Comparison of ENCODE assay signal across 16 cellular contexts in the genomic region with DNA sequence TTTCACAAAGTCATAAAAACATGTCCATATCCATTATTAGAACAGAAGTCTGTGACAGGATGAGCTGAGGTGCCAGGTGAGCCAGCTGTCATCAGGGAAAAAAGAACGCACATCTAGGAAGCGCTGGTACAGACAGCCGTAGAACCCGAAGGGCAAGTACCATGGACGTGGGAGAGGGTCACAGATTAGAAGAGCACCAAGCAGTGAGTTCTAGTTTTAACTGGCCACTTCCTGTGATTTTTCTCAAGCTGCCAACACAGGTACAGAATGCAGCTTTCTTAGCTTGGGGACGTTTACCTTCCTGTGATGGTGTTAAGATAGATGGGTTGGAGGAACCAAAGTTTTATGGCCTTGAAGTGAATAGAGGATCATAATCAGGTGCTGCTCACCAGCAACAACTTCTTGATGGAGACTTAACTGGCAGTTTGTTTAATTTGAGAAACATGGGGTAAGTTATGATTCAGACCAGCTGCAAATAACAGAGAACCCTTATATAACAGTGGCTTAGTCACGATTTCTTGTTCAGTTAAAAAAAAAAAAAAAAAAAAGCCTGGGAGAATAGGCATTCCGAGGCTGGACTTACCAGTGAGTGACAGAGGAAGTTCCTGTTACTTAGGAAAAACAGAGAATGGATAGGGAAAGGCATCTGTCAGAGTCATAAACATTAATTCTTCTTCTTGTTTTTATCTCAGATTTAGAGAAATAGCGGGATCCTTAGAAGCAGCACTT. TPM values are rescaled to one million over a fixed set of nuclear protein-coding genes. Genes with fewer than 3 reads are reported as not detected.
DNase-seq lines count a peak whose midpoint lies in the region; TF ChIP-seq lines count a peak whose summit lies in the region.
"Had no signal": no experiment of that assay in that cellular context is flagged by ENCODE, and none has a peak within 500 bp of the region (broad histone marks: within the 10 kb centered on the region; RNA-seq: fewer than 3 reads in every experiment).

No MANE protein-coding gene starts in this region.

- no peak overlapping the region for H3K4me3 ChIP-seq in BJ (ENCODE audit: low read depth, low read length)
- H3K4me3 ChIP-seq: left lung, pancreas had no signal

- H3K27me3 Mint-ChIP-seq in CD14-positive monocyte (ENCODE audit: low read depth in 3 of 3), result no peaks in the 10 kb centered on the region

- H3K4me3 Mint-ChIP-seq in CD14-positive monocyte, result no peak overlapping the region

- H3K36me3 Mint-ChIP-seq in CD14-positive monocyte, result peaks cover 86 to 97% of the 10 kb centered on the region in 2 donors

- CTCF ChIA-PET in BJ (lab: Yijun Ruan, JAX), result interaction anchor here (1.4 to 1.6 kb wide), 4 partner anchors 39 to 90 kb away, joined by 3 to 11 read pairs (median 4); no protein-coding TSS in a partner anchor

- H3K27ac ChIP-seq in cingulate gyrus (ENCODE audit: low read depth, low read length), result peak overlapping the region; percentile 63
- H3K27ac ChIP-seq: left lung had no signal

- peaks cover 2% of the 10 kb centered on the region for H3K4me1 Mint-ChIP-seq in CD14-positive monocyte

- no peak for TF ChIP-seq CTCF in BJ (IDR thresholded peaks at IDR 0.05; ENCODE audit: insufficient read depth, low read depth, low read length)
- no peak for TF ChIP-seq CTCF in CD14-positive monocyte (IDR thresholded peaks at IDR 0.05)

- no peaks in the 10 kb centered on the region for H3K27me3 ChIP-seq in BJ (ENCODE audit: control insufficient read depth, insufficient read depth, low read length)
- H3K27me3 ChIP-seq: left lung, pancreas had no signal

- peaks cover 10% of the 10 kb centered on the region for H3K36me3 ChIP-seq in BJ (ENCODE audit: control insufficient read depth, insufficient read depth, low read length)

- H3K27ac Mint-ChIP-seq in CD14-positive monocyte, result peak overlapping the region in 1 of 7 donors; percentile 29

- no peaks in the 10 kb centered on the region for H3K9me3 Mint-ChIP-seq in CD14-positive monocyte
- H3K9me3 Mint-ChIP-seq: activated naive CD4-positive, alpha-beta T cell treated with anti-CD3 and anti-CD28 coated beads, Interleukin-2, amount 50 U/mL, for 72 hours had no signal

- intact Hi-C loops in CD14-positive monocyte (cut with micrococcal nuclease), result no loop called here

- POLR2A ChIA-PET in BJ (lab: Charles Lee), result interaction anchor here (0.6 kb wide), 1 partner anchor 760 kb away, joined by 4 read pairs; no protein-coding TSS in a partner anchor

- DNase-seq in BJ (ENCODE audit: low read depth) (peak; percentile 49), M059J (ENCODE audit: low read depth) (peak; percentile 80), myocyte (ENCODE audit: low read depth) (peak; percentile 43), CD14-positive monocyte (ENCODE audit: low spot score) (no peak), NCI-H187 treated with DMSO at 0.1 percent for 48 hours (lab: John Stamatoyannopoulos, UW) (no peak), OCI-M1 (lab: John Stamatoyannopoulos, UW) (no peak), germinal center (ENCODE audit: low spot score) (no peak)
- DNase-seq: activated CD4-positive, alpha-beta T cell treated with anti-CD3 and anti-CD28 coated beads, Interleukin-2, amount 50 U/mL, for 48 hours; erythroblast; left lung; NK-92 treated with Interleukin-12 subunit alpha and Interleukin-12 subunit beta, amount 100 ng/mL, for 24 hours; pancreas; stimulated activated CD4-positive, alpha-beta T cell treated with anti-CD3 and anti-CD28 coated beads, Interleukin-4, amount 100 ng/mL, for 1 hour; T-helper 1 cell had no signal

RNA-seq across cellular contexts. Expression of gene AGT, which starts 30.9 kb away (rescaled TPM):
- polyA plus RNA-seq in BJ (2011; rRNA removed), result 2.1 and 4.1 TPM in 2 replicates
- 0.57 and 1.2 TPM in 2 replicates for polyA minus RNA-seq in BJ (2011; rRNA and poly(A)+ RNA removed)
- total RNA-seq in M059J (2014; rRNA removed; shearing (Covaris generic)), result 0.42 TPM in 1 of 2 replicates, not detected in the other
- total RNA-seq in myocyte, result 31.7 and 36.5 TPM in 2 replicates
- polyA plus RNA-seq in myocyte (2012), result 19.9 TPM
- not detected for polyA plus RNA-seq in CD14-positive monocyte
- total RNA-seq: activated naive CD4-positive, alpha-beta T cell treated with anti-CD3 and anti-CD28 coated beads, Interleukin-2, amount 50 U/mL, for 72 hours had no signal

RNA-seq across cellular contexts. Expression of gene COG2, which starts 40.8 kb away (rescaled TPM):
- polyA plus RNA-seq in BJ (2011; rRNA removed) (12.0 and 16.3 TPM in 2 replicates), CD14-positive monocyte (10 to 100 TPM; 24.7 to 30.4 TPM)
- polyA minus RNA-seq in BJ (2011; rRNA and poly(A)+ RNA removed), result 8.8 and 9.0 TPM in 2 replicates
- total RNA-seq in M059J (2014; rRNA removed; shearing (Covaris generic)), result 14.5 and 23.2 TPM in 2 replicates
- total RNA-seq in myocyte, result 75.1 and 86.4 TPM in 2 replicates
- 23.2 TPM for polyA plus RNA-seq in myocyte (2012)

Comparison
In these comparisons a context has a peak if more than half of its experiments do, and no peak if none do; other contexts are left out.
1. DNase-seq: peak in BJ (single experiment), M059J (single experiment) and myocyte (single experiment); none in CD14-positive monocyte (single experiment), NCI-H187 treated with DMSO at 0.1 percent for 48 hours (single experiment), OCI-M1 (single experiment) and germinal center (single experiment).
2. RNA of gene AGT, which starts 30.9 kb away (total RNA-seq): 31.7 to 36.5 TPM in myocyte; 0.42 TPM in M059J; every median in the first group is over 10 times any median in the second.